15 cellular contexts compared by ENCODE assay signal in genomic region chr4:98522062-98522461, GRCh38.
DNase-seq lines count a peak whose midpoint lies in the region; ATAC-seq, FAIRE-seq and TF ChIP-seq lines count a peak whose summit lies in the region.
"Had no signal": no experiment of that assay in that cellular context is flagged by ENCODE, and none has a peak within 500 bp of the region (broad histone marks: within the 10 kb centered on the region; RNA-seq: fewer than 3 reads in every experiment).

No MANE protein-coding gene starts in this region.

- peak overlapping the region; percentile 90 for H3K27ac ChIP-seq in mesodermal cell (ENCODE audit: low read depth, low read length, severe bottlenecking)
- H3K27ac ChIP-seq in coronary artery, result no peak overlapping the region
- H3K27ac ChIP-seq: BLaER1 treated with 17β-estradiol and CSF1 and Interleukin-3, amounts not matched to agents 10 nM and 100 nM; gastrocnemius medialis had no signal

- TF ChIP-seq POLR2A in GM12892 (IDR thresholded peaks at IDR 0.05; ENCODE audit: low read depth, low read length), result no peak

- no peaks in the 10 kb centered on the region for H3K36me3 ChIP-seq in mesodermal cell (ENCODE audit: control insufficient read depth, insufficient read depth, low read length)
- H3K36me3 ChIP-seq: BLaER1 treated with 17β-estradiol and CSF1 and Interleukin-3, amounts not matched to agents 10 nM and 100 nM; gastrocnemius medialis had no signal

- 81 to 84% methylated on average over 3 of the region's 5 CpGs for WGBS in mesodermal cell (ENCODE audit: insufficient coverage in 2 of 2), 2 experiments

- FAIRE-seq in GM12892 (lab: Jason Lieb, UNC), result no peak

- H3K4me3 ChIP-seq in mesodermal cell (ENCODE audit: extremely low read depth, insufficient read depth, low read length, poor library complexity, severe bottlenecking) (no peak overlapping the region), coronary artery (no peak overlapping the region)
- H3K4me3 ChIP-seq: BLaER1 treated with 17β-estradiol and CSF1 and Interleukin-3, amounts not matched to agents 10 nM and 100 nM; gastrocnemius medialis had no signal

- no peaks in the 10 kb centered on the region for H3K36me3 Mint-ChIP-seq in stimulated activated naive CD8-positive, alpha-beta T cell treated with anti-CD3 and anti-CD28 coated beads, Interleukin-15, Interleukin-2, amounts not matched to agents 100 ng/mL and 50 ng/mL, for 24 hours (ENCODE audit: low read depth)

- TF ChIP-seq CTCF in coronary artery (IDR thresholded peaks at IDR 0.05), result no peak

- ATAC-seq in stimulated activated naive CD8-positive, alpha-beta T cell treated with anti-CD3 and anti-CD28 coated beads, Interleukin-15, Interleukin-2, amounts not matched to agents 100 U/mL and 50 U/mL, for 24 hours, result no peak
- ATAC-seq in GM18498 (IDR thresholded peaks at IDR 0.05; ENCODE audit: unreplicated experiment), result no peak
- ATAC-seq: gastrocnemius medialis had no signal

- H3K4me1 ChIP-seq in mesodermal cell (ENCODE audit: control insufficient read depth, insufficient read depth, low read length, poor library complexity, severe bottlenecking), result peaks cover 64% of the 10 kb centered on the region
- H3K4me1 ChIP-seq: BLaER1 treated with 17β-estradiol and CSF1 and Interleukin-3, amounts not matched to agents 10 nM and 100 nM; gastrocnemius medialis had no signal

- H3K27me3 Mint-ChIP-seq in stimulated activated naive CD8-positive, alpha-beta T cell treated with anti-CD3 and anti-CD28 coated beads, Interleukin-15, Interleukin-2, amounts not matched to agents 100 ng/mL and 50 ng/mL, for 24 hours, result no peaks in the 10 kb centered on the region

- H3K9me3 ChIP-seq in mesodermal cell (ENCODE audit: control insufficient read depth, low read length), result no peaks in the 10 kb centered on the region
- H3K9me3 ChIP-seq: gastrocnemius medialis had no signal

- no peak overlapping the region for H3K4me3 Mint-ChIP-seq in stimulated activated naive CD8-positive, alpha-beta T cell treated with anti-CD3 and anti-CD28 coated beads, Interleukin-15, Interleukin-2, amounts not matched to agents 100 ng/mL and 50 ng/mL, for 24 hours

- H3K27ac Mint-ChIP-seq in stimulated activated naive CD8-positive, alpha-beta T cell treated with anti-CD3 and anti-CD28 coated beads, Interleukin-15, Interleukin-2, amounts not matched to agents 100 ng/mL and 50 ng/mL, for 24 hours, result peak overlapping the region; percentile 86

- DNase-seq in stimulated activated naive CD8-positive, alpha-beta T cell treated with anti-CD3 and anti-CD28 coated beads, Interleukin-15, Interleukin-2, amounts not matched to agents 100 U/mL and 50 U/mL, for 24 hours, result no peak
- DNase-seq in astrocyte of the hippocampus (ENCODE audit: low read depth, low spot score), result peak; percentile 40
- no peak for DNase-seq in coronary artery (ENCODE audit: low spot score)
- no peak for DNase-seq in NCI-H774 (lab: John Stamatoyannopoulos, UW)
- DNase-seq in GM12892 (ENCODE audit: insufficient read length), result no peak
- DNase-seq: effector CD8-positive, alpha-beta T cell; gastrocnemius medialis; MM.1S; NCI-H2081 treated with DMSO at 0.1 percent for 48 hours; NCI-H82; stimulated activated CD4-positive, alpha-beta T cell treated with anti-CD3 and anti-CD28 coated beads, Interleukin-1b, Interleukin-23, amount 100 ng/mL, for 48 hours had no signal

- peaks cover 71% of the 10 kb centered on the region for H3K4me1 Mint-ChIP-seq in stimulated activated naive CD8-positive, alpha-beta T cell treated with anti-CD3 and anti-CD28 coated beads, Interleukin-15, Interleukin-2, amounts not matched to agents 100 ng/mL and 50 ng/mL, for 24 hours (ENCODE audit: low read depth)

- H3K9me3 Mint-ChIP-seq in stimulated activated naive CD8-positive, alpha-beta T cell treated with anti-CD3 and anti-CD28 coated beads, Interleukin-15, Interleukin-2, amounts not matched to agents 100 ng/mL and 50 ng/mL, for 24 hours, result no peaks in the 10 kb centered on the region
